Comparison of ENCODE assay signal across 8 cellular contexts in genomic region chr21:34887729-34888568, GRCh38.
A peak's percentile ranks its signal among the peaks of the same experiment; 100 is the strongest.
DNase-seq lines count a peak whose midpoint lies in the region; ATAC-seq and TF ChIP-seq lines count a peak whose summit lies in the region.

No MANE protein-coding gene starts in this region.

- H3K27me3 ChIP-seq in colonic mucosa, result peaks cover 19% of the 10 kb centered on the region
- peaks cover 0 to 50% of the 10 kb centered on the region in 2 donors for H3K27me3 ChIP-seq in left lung

- H3K27me3 Mint-ChIP-seq in activated CD4-positive, alpha-beta T cell treated with anti-CD3 and anti-CD28 coated beads for 36 hours, result no peaks in the 10 kb centered on the region

- ATAC-seq in activated CD4-positive, alpha-beta T cell treated with anti-CD3 and anti-CD28 coated beads for 36 hours, result peak; percentile 69
- ATAC-seq in left lung, result peak; percentile 45

- CTCF ChIA-PET in HEK293 (lab: Yijun Ruan, JAX), result interaction anchor here (0.5 to 5.2 kb wide), 8 partner anchors 11 to 1057 kb away, joined by 3 to 40 read pairs (median 3); no protein-coding TSS in a partner anchor
- CTCF ChIA-PET in activated CD4-positive, alpha-beta T cell treated with anti-CD3 and anti-CD28 coated beads for 36 hours (lab: Charles Lee), result interaction anchor here (0.5 to 7.7 kb wide), 17 partner anchors 8 to 512 kb away, joined by 3 to 32 read pairs (median 4); no protein-coding TSS in a partner anchor

- peak overlapping the region; percentile 100 for H3K27ac Mint-ChIP-seq in activated CD4-positive, alpha-beta T cell treated with anti-CD3 and anti-CD28 coated beads for 36 hours

- H3K4me1 ChIP-seq in HEK293 (ENCODE audit: control insufficient read depth, insufficient read depth, low read length) (peaks cover 13% of the 10 kb centered on the region; the same call in 1 of the 2 replicates), colonic mucosa (peaks cover 9% of the 10 kb centered on the region), left lung (peaks cover 2 to 37% of the 10 kb centered on the region in 2 donors)

- intact Hi-C loops in activated CD4-positive, alpha-beta T cell treated with anti-CD3 and anti-CD28 coated beads for 36 hours (cut with DNase I, micrococcal nuclease), result loop anchor here (1.0 to 10.0 kb wide), 28 partner anchors 47 to 954 kb away; partner anchors contain the start of gene RUNX1 (in 1 of the 2)
- intact Hi-C loops in colonic mucosa (cut with DNase I) (loop anchor here (5.0 kb wide), 1 partner anchor 91 kb away; no protein-coding TSS in a partner anchor), left lung (cut with DNase I) (no loop called here)

- peak overlapping the region; percentile 79 to 98 for H3K9ac ChIP-seq in colonic mucosa (ENCODE audit: low read depth in 2 of 2, low read length in 2 of 2)

- TF ChIP-seq CTCF in HEK293 (tag by site-specific recombination; IDR thresholded peaks at IDR 0.05) (peak; percentile 76), colonic mucosa (IDR thresholded peaks at IDR 0.05) (no peak), left lung (IDR thresholded peaks at IDR 0.05) (no peak)

- DNase-seq in DMS53 (lab: John Stamatoyannopoulos, UW) (peak; percentile 94), NCI-H2107 (lab: John Stamatoyannopoulos, UW) (peak; percentile 78), colonic mucosa (peak; percentile 75), left lung (peak; percentile 84 to 95), cerebellum (ENCODE audit: low spot score) (no peak)
- peak; percentile 96 for DNase-seq in activated CD4-positive, alpha-beta T cell treated with anti-CD3 and anti-CD28 coated beads for 36 hours
- peak; percentile 79 to 81 for DNase-seq in stimulated activated CD4-positive, alpha-beta T cell treated with anti-CD3 and anti-CD28 coated beads, Interleukin-2, amount 100 ng/mL, for 48 hours

- H3K36me3 ChIP-seq in HEK293 (ENCODE audit: control insufficient read depth in 2 of 2, insufficient read depth in 1 of 2, low read length in 2 of 2) (no peaks in the 10 kb centered on the region), colonic mucosa (no peaks in the 10 kb centered on the region), left lung (no peaks in the 10 kb centered on the region)

- H3K9me3 ChIP-seq in HEK293 (ENCODE audit: control insufficient read depth, insufficient read depth, low read depth, low read length) (no peaks in the 10 kb centered on the region), colonic mucosa (no peaks in the 10 kb centered on the region), left lung (no peaks in the 10 kb centered on the region)

- POLR2A ChIA-PET in HEK293 (lab: Yijun Ruan, JAX), result interaction anchor here (0.6 to 4.5 kb wide), 37 partner anchors 8 to 1182 kb away, joined by 3 to 56 read pairs (median 4); no protein-coding TSS in a partner anchor
- POLR2A ChIA-PET in activated CD4-positive, alpha-beta T cell treated with anti-CD3 and anti-CD28 coated beads for 36 hours (lab: Charles Lee), result interaction anchor here (0.6 to 5.6 kb wide), 22 partner anchors 9 to 273 kb away, joined by 3 to 104 read pairs (median 5); no protein-coding TSS in a partner anchor

- peak overlapping the region; percentile 94 for H3K4me3 ChIP-seq in HEK293 (ENCODE audit: low read depth, low read length)
- H3K4me3 ChIP-seq in colonic mucosa, result peak overlapping the region; percentile 62
- peak overlapping the region; percentile 58 to 64 for H3K4me3 ChIP-seq in left lung

- H3K36me3 Mint-ChIP-seq in activated CD4-positive, alpha-beta T cell treated with anti-CD3 and anti-CD28 coated beads for 36 hours (ENCODE audit: low read depth), result peaks cover 37% of the 10 kb centered on the region

- peaks cover 38% of the 10 kb centered on the region for H3K4me1 Mint-ChIP-seq in activated CD4-positive, alpha-beta T cell treated with anti-CD3 and anti-CD28 coated beads for 36 hours

- H3K27ac ChIP-seq in HEK293 (ENCODE audit: extremely low read depth, low read depth, low read length) (peak overlapping the region; percentile 95), colonic mucosa (peak overlapping the region; percentile 98), left lung (peak overlapping the region; percentile 98 to 99)

- no peaks in the 10 kb centered on the region for H3K9me3 Mint-ChIP-seq in activated CD4-positive, alpha-beta T cell treated with anti-CD3 and anti-CD28 coated beads for 36 hours (ENCODE audit: low read depth)

- peak overlapping the region; percentile 92 for H3K4me3 Mint-ChIP-seq in activated CD4-positive, alpha-beta T cell treated with anti-CD3 and anti-CD28 coated beads for 36 hours

TF ChIP-seq in HEK293, 187 proteins besides CTCF, POLR2A, EP300 and RAD21 (continues in another document):
- TF ChIP-seq ZNF266 (tag by site-specific recombination; IDR thresholded peaks at IDR 0.05; ENCODE audit: low read depth), result no peak
- TF ChIP-seq ZNF580 (tag by site-specific recombination; IDR thresholded peaks at IDR 0.05), result no peak
- peak; percentile 75 for TF ChIP-seq ZNF366 (tag by site-specific recombination; conservative IDR thresholded peaks at IDR 0.05)
- TF ChIP-seq ZNF274 (IDR thresholded peaks at IDR 0.05; ENCODE audit: low read length), result no peak
- no peak for TF ChIP-seq ZNF274 (tag by site-specific recombination; IDR thresholded peaks at IDR 0.05; ENCODE audit: borderline replicate concordance)
- no peak for TF ChIP-seq ZNF354C (tag by site-specific recombination; IDR thresholded peaks at IDR 0.05; ENCODE audit: borderline replicate concordance, low read depth)
- TF ChIP-seq ZNF114 (tag by site-specific recombination; IDR thresholded peaks at IDR 0.05), result no peak
- TF ChIP-seq ZNF624 (tag by site-specific recombination; IDR thresholded peaks at IDR 0.05), result 0 out of 2 replicates have a peak, but pooled peaks have one; percentile 27
- TF ChIP-seq, protein P1, sequence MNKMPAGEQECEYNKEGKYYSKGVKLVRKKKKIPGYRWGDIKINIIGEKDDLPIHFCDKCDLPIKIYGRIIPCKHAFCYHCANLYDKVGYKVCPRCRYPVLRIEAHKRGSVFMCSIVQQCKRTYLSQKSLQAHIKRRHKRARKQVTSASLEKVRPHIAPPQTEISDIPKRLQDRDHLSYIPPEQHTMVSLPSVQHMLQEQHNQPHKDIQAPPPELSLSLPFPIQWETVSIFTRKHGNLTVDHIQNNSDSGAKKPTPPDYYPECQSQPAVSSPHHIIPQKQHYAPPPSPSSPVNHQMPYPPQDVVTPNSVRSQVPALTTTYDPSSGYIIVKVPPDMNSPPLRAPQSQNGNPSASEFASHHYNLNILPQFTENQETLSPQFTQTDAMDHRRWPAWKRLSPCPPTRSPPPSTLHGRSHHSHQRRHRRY (tag by site-specific recombination; IDR thresholded peaks at IDR 0.05), result no peak
- no peak for TF ChIP-seq ZNF510 (tag by site-specific recombination; IDR thresholded peaks at IDR 0.05; ENCODE audit: insufficient replicate concordance)
- peak; percentile 27; the same call in 1 of the 2 replicates for TF ChIP-seq ZBTB21 (tag by site-specific recombination; IDR thresholded peaks at IDR 0.05)
- no peak for TF ChIP-seq ZNF626 (tag by site-specific recombination; IDR thresholded peaks at IDR 0.05)
- TF ChIP-seq TRIM28 (IDR thresholded peaks at IDR 0.05; ENCODE audit: borderline replicate concordance, low read length), result peak; percentile 57; the same call in 1 of the 2 replicates
- TF ChIP-seq ZNF600 (tag by site-specific recombination; IDR thresholded peaks at IDR 0.05), result peak; percentile 95
- TF ChIP-seq GLIS2 (tag by site-specific recombination; IDR thresholded peaks at IDR 0.05), result peak; percentile 34; the same call in 1 of the 2 replicates
- no peak for TF ChIP-seq MYNN (tag by site-specific recombination; IDR thresholded peaks at IDR 0.05; ENCODE audit: borderline replicate concordance)
- peak; percentile 75 for TF ChIP-seq WT1 (tag by site-specific recombination; IDR thresholded peaks at IDR 0.05)
- TF ChIP-seq ZNF292 (tag by site-specific recombination; IDR thresholded peaks at IDR 0.05; ENCODE audit: borderline replicate concordance, low read depth), result no peak
- TF ChIP-seq REPIN1 (tag by site-specific recombination; IDR thresholded peaks at IDR 0.05; ENCODE audit: low read depth), result peak; percentile 89; the same call in 1 of the 2 replicates
- TF ChIP-seq ZNF416 (tag by site-specific recombination; IDR thresholded peaks at IDR 0.05), result no peak
- no peak for TF ChIP-seq PRDM6 (tag by site-specific recombination; IDR thresholded peaks at IDR 0.05)

Comparison
In these comparisons a context has a peak if more than half of its experiments do, and no peak if none do; other contexts are left out.
1. intact Hi-C loops: an anchor here in activated CD4-positive, alpha-beta T cell treated with anti-CD3 and anti-CD28 coated beads for 36 hours (1.0 to 10.0 kb wide) and colonic mucosa (5.0 kb wide); none called in left lung.